ENCODE assay signal across 5 cellular contexts in genomic region chr7:11567571-11567970, GRCh38.
"Had no signal": no experiment of that assay in that cellular context is flagged by ENCODE, and none has a peak within 500 bp of the region (broad histone marks: within the 10 kb centered on the region; RNA-seq: fewer than 3 reads in every experiment).

No MANE protein-coding gene starts in this region.

- H2AFZ ChIP-seq: GM23338 had no signal

- ATAC-seq: GM23338, K562 had no signal

- H3K4me3 ChIP-seq: GM23338, K562 had no signal

- H3K4me2 ChIP-seq: GM23338 had no signal

- DNase-seq: H9, HCEC 1CT, IMR-90 had no signal
